15 cellular contexts compared by ENCODE assay signal in genomic region chr4:87133183-87133582, GRCh38.
A peak's percentile ranks its signal among the peaks of the same experiment; 100 is the strongest.
DNase-seq lines count a peak whose midpoint lies in the region; ATAC-seq and TF ChIP-seq lines count a peak whose summit lies in the region.
"Had no signal": no experiment of that assay in that cellular context is flagged by ENCODE, and none has a peak within 500 bp of the region (broad histone marks: within the 10 kb centered on the region; RNA-seq: fewer than 3 reads in every experiment).

No MANE protein-coding gene starts in this region.

- H3K4me3 ChIP-seq in left ventricle myocardium inferior (no peak overlapping the region), psoas muscle (no peak overlapping the region)
- H3K4me3 ChIP-seq: A549, BLaER1 had no signal

- DNase-seq in Right ventricle myocardium inferior (ENCODE audit: missing footprints) (no peak), cardiac septum (ENCODE audit: low spot score) (no peak), left ventricle myocardium inferior (no peak), psoas muscle (no peak), SK-N-DZ (ENCODE audit: low spot score) (no peak), COR-L47 (lab: John Stamatoyannopoulos, UW) (no peak), medulla oblongata (ENCODE audit: extremely low spot score) (no peak)
- DNase-seq: Calu3; CD4-positive, alpha-beta memory T cell; DMS79 treated with DMSO at 0.1 percent for 48 hours; GF-D8; H9 had no signal

- no peaks in the 10 kb centered on the region for H3K27me3 ChIP-seq in left ventricle myocardium inferior (ENCODE audit: low read depth)
- H3K27me3 ChIP-seq in psoas muscle (ENCODE audit: insufficient read depth in 3 of 3, low read length in 2 of 3): no peaks in the 10 kb centered on the region
- H3K27me3 ChIP-seq: BLaER1 had no signal

- H3K9me3 ChIP-seq in left ventricle myocardium inferior (replicated peaks) (no peaks in the 10 kb centered on the region), psoas muscle (no peaks in the 10 kb centered on the region)
- H3K9me3 ChIP-seq: A549, BLaER1 had no signal

- H3K27ac ChIP-seq in left ventricle myocardium inferior (replicated peaks) (peak overlapping the region; percentile 73), psoas muscle (peak overlapping the region; percentile 62)
- H3K27ac ChIP-seq: 22Rv1, A549, BLaER1 had no signal

- peak; percentile 55 for ATAC-seq in Right ventricle myocardium inferior
- peak in 2 of 4 donors; percentile 58 for ATAC-seq in psoas muscle
- ATAC-seq: A549 had no signal

- peaks cover 47% of the 10 kb centered on the region for H3K4me1 ChIP-seq in left ventricle myocardium inferior
- H3K4me1 ChIP-seq in psoas muscle: peaks cover 8% of the 10 kb centered on the region
- H3K4me1 ChIP-seq: BLaER1 had no signal

- intact Hi-C loops in Right ventricle myocardium inferior (cut with DNase I): no loop called here
- intact Hi-C loops in cardiac septum (cut with DNase I): no loop called here
- intact Hi-C loops in left ventricle myocardium inferior (cut with micrococcal nuclease): no loop called here
- intact Hi-C loops in psoas muscle (cut with DNase I): no loop called here

- peaks cover 100% of the 10 kb centered on the region for H3K36me3 ChIP-seq in left ventricle myocardium inferior
- H3K36me3 ChIP-seq in psoas muscle (ENCODE audit: insufficient read depth in 1 of 2, low read depth in 1 of 2): peaks cover 21 to 100% of the 10 kb centered on the region in 2 donors

- WGBS in psoas muscle, 3 donors: 26 to 43% (median 28%) methylated on average over 2 of the region's 2 CpGs

- TF ChIP-seq CTCF in left ventricle myocardium inferior (IDR thresholded peaks at IDR 0.05; ENCODE audit: borderline replicate concordance) (no peak), psoas muscle (IDR thresholded peaks at IDR 0.05) (no peak)
